9 cellular contexts compared by ENCODE assay signal in the genomic region with DNA sequence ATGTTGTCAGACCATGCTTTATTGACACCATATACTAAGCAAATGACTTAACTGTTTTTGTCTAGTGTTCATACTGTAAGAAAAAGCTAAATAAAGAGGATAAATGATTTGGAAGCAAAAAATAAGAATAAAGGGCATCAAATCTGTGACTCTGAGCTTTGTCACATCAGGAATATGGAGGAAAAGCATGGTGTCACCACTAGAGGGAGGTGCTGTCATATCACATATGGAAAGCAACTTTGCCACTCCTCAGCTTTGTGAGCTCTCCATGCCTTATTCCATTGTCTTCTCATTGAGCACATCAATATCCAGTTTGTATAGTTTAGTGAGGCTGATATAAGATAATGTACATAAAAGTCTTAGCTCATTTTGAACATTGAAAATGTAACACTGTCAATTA. TPM values are rescaled to one million over a fixed set of nuclear protein-coding genes. Genes with fewer than 3 reads are reported as not detected.
A peak's percentile ranks its signal among the peaks of the same experiment; 100 is the strongest.
DNase-seq lines count a peak whose midpoint lies in the region; TF ChIP-seq lines count a peak whose summit lies in the region.
"Had no signal": no experiment of that assay in that cellular context is flagged by ENCODE, and none has a peak within 500 bp of the region (broad histone marks: within the 10 kb centered on the region; RNA-seq: fewer than 3 reads in every experiment).

No MANE protein-coding gene starts in this region.

- no peaks in the 10 kb centered on the region for H3K27me3 ChIP-seq in osteoblast (ENCODE audit: insufficient read depth, low read length)

- TF ChIP-seq CTCF in HFF-Myc (IDR thresholded peaks at IDR 0.05; ENCODE audit: low read depth, low read length, missing control alignments) (peak; percentile 49), choroid plexus epithelial cell (conservative IDR thresholded peaks at IDR 0.05; ENCODE audit: low read depth, low read length) (peak; percentile 75), osteoblast (IDR thresholded peaks at IDR 0.05; ENCODE audit: extremely low read depth, low read depth, low read length) (peak; percentile 78)

- H3K9me3 ChIP-seq in osteoblast (ENCODE audit: low read depth, low read length): no peaks in the 10 kb centered on the region

- DNase-seq in DMS153 treated with DMSO at 0.1 percent for 48 hours (lab: John Stamatoyannopoulos, UW; ENCODE audit: unreplicated experiment) (peak; percentile 9), HFF-Myc (ENCODE audit: extremely low read depth, low read depth) (no peak), RKO (ENCODE audit: low spot score) (peak; percentile 51), choroid plexus epithelial cell (ENCODE audit: low read depth) (peak; percentile 75), osteoblast (ENCODE audit: insufficient read length, low spot score, missing footprints) (no peak), cerebellum (ENCODE audit: low spot score) (no peak), AG08396 (ENCODE audit: low spot score) (no peak), NCI-H146 (lab: John Stamatoyannopoulos, UW) (no peak)

- H2AFZ ChIP-seq in osteoblast (ENCODE audit: low read length): no peak overlapping the region

- H3K4me1 ChIP-seq in osteoblast (ENCODE audit: insufficient read depth, low read length): no peaks in the 10 kb centered on the region

- H3K27ac ChIP-seq in osteoblast (ENCODE audit: low read depth, low read length): no peak overlapping the region
- H3K27ac ChIP-seq: epithelial cell of prostate had no signal

- H3K4me3 ChIP-seq in HFF-Myc (replicated peaks; ENCODE audit: low read depth, low read length): no peak overlapping the region
- no peak overlapping the region for H3K4me3 ChIP-seq in choroid plexus epithelial cell (ENCODE audit: low read depth, low read length)
- no peak overlapping the region for H3K4me3 ChIP-seq in osteoblast (ENCODE audit: insufficient read depth, low read length)

- no peak overlapping the region for H3K4me2 ChIP-seq in osteoblast (ENCODE audit: insufficient read depth, low read length)

- no peaks in the 10 kb centered on the region for H4K20me1 ChIP-seq in osteoblast (ENCODE audit: insufficient read depth, low read length)

- no peaks in the 10 kb centered on the region for H3K36me3 ChIP-seq in osteoblast (ENCODE audit: insufficient read depth, low read length)

- H3K79me2 ChIP-seq in osteoblast (ENCODE audit: insufficient read depth, low read length): no peaks in the 10 kb centered on the region

RNA-seq across cellular contexts. Expression of gene GBP1, which starts 20.8 kb away (rescaled TPM):
- total RNA-seq in osteoblast: 23.9 and 32.2 TPM in 2 replicates
- 0.82 TPM for total RNA-seq in cerebellum

RNA-seq across cellular contexts. Expression of gene GBP2, which starts 40.1 kb away (rescaled TPM):
- 43.3 and 55.0 TPM in 2 replicates for total RNA-seq in osteoblast
- total RNA-seq in cerebellum: 0.54 TPM

Comparison
In these comparisons a context has a peak if more than half of its experiments do, and no peak if none do; other contexts are left out.
1. DNase-seq: peak in DMS153 treated with DMSO at 0.1 percent for 48 hours (single experiment), RKO (single experiment) and choroid plexus epithelial cell (single experiment); none in HFF-Myc (single experiment), osteoblast (single experiment), cerebellum (single experiment), AG08396 (single experiment) and NCI-H146 (single experiment).
2. RNA of gene GBP1, which starts 20.8 kb away (total RNA-seq): 23.9 to 32.2 TPM in osteoblast; 0.82 TPM in cerebellum (single experiment); every median in the first group is over 10 times any median in the second.
3. RNA of gene GBP2, which starts 40.1 kb away (total RNA-seq): 43.3 to 55.0 TPM in osteoblast; 0.54 TPM in cerebellum (single experiment); every median in the first group is over 10 times any median in the second.
4. Peak in every context shown above with its lines, with median percentiles within 50 percentile points of each other: CTCF ChIP-seq.